In genomic region chr1:28926629-28927441, GRCh38 we compare ENCODE assay signal across 1 cellular context.
TF ChIP-seq lines count a peak whose summit lies in the region.

No MANE protein-coding gene starts in this region.

TF ChIP-seq in K562, 482 proteins besides CTCF, POLR2A, EP300 and RAD21 (continued from another document and continues in another):
- TF ChIP-seq, protein P1, sequence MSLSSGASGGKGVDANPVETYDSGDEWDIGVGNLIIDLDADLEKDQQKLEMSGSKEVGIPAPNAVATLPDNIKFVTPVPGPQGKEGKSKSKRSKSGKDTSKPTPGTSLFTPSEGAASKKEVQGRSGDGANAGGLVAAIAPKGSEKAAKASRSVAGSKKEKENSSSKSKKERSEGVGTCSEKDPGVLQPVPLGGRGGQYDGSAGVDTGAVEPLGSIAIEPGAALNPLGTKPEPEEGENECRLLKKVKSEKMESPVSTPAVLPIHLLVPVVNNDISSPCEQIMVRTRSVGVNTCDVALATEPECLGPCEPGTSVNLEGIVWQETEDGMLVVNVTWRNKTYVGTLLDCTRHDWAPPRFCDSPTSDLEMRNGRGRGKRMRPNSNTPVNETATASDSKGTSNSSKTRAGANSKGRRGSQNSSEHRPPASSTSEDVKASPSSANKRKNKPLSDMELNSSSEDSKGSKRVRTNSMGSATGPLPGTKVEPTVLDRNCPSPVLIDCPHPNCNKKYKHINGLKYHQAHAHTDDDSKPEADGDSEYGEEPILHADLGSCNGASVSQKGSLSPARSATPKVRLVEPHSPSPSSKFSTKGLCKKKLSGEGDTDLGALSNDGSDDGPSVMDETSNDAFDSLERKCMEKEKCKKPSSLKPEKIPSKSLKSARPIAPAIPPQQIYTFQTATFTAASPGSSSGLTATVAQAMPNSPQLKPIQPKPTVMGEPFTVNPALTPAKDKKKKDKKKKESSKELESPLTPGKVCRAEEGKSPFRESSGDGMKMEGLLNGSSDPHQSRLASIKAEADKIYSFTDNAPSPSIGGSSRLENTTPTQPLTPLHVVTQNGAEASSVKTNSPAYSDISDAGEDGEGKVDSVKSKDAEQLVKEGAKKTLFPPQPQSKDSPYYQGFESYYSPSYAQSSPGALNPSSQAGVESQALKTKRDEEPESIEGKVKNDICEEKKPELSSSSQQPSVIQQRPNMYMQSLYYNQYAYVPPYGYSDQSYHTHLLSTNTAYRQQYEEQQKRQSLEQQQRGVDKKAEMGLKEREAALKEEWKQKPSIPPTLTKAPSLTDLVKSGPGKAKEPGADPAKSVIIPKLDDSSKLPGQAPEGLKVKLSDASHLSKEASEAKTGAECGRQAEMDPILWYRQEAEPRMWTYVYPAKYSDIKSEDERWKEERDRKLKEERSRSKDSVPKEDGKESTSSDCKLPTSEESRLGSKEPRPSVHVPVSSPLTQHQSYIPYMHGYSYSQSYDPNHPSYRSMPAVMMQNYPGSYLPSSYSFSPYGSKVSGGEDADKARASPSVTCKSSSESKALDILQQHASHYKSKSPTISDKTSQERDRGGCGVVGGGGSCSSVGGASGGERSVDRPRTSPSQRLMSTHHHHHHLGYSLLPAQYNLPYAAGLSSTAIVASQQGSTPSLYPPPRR (CRISPR knock-in tag; IDR thresholded peaks at IDR 0.05; ENCODE audit: borderline replicate concordance), result no peak; the same call in 1 of the 2 replicates
- no peak for TF ChIP-seq ATF1 (CRISPR knock-in tag; IDR thresholded peaks at IDR 0.05)
- peak; percentile 59 for TF ChIP-seq ATF1 (tag; IDR thresholded peaks at IDR 0.05)
- TF ChIP-seq ZNF518B (CRISPR knock-in tag; IDR thresholded peaks at IDR 0.05), result no peak; the same call in 1 of the 2 replicates
- TF ChIP-seq ZNF24 (IDR thresholded peaks at IDR 0.05), result no peak; the same call in 1 of the 2 replicates
- no peak for TF ChIP-seq XRCC5 (IDR thresholded peaks at IDR 0.05; ENCODE audit: low read depth, low read length)
- TF ChIP-seq HDGF (IDR thresholded peaks at IDR 0.05), result no peak
- TF ChIP-seq TAF1 (IDR thresholded peaks at IDR 0.05; ENCODE audit: control insufficient read depth, extremely low read depth, insufficient read depth, low read length, severe bottlenecking), result no peak
- TF ChIP-seq CBX5 (IDR thresholded peaks at IDR 0.05; ENCODE audit: borderline replicate concordance, low read depth), result no peak
- TF ChIP-seq, protein P2, sequence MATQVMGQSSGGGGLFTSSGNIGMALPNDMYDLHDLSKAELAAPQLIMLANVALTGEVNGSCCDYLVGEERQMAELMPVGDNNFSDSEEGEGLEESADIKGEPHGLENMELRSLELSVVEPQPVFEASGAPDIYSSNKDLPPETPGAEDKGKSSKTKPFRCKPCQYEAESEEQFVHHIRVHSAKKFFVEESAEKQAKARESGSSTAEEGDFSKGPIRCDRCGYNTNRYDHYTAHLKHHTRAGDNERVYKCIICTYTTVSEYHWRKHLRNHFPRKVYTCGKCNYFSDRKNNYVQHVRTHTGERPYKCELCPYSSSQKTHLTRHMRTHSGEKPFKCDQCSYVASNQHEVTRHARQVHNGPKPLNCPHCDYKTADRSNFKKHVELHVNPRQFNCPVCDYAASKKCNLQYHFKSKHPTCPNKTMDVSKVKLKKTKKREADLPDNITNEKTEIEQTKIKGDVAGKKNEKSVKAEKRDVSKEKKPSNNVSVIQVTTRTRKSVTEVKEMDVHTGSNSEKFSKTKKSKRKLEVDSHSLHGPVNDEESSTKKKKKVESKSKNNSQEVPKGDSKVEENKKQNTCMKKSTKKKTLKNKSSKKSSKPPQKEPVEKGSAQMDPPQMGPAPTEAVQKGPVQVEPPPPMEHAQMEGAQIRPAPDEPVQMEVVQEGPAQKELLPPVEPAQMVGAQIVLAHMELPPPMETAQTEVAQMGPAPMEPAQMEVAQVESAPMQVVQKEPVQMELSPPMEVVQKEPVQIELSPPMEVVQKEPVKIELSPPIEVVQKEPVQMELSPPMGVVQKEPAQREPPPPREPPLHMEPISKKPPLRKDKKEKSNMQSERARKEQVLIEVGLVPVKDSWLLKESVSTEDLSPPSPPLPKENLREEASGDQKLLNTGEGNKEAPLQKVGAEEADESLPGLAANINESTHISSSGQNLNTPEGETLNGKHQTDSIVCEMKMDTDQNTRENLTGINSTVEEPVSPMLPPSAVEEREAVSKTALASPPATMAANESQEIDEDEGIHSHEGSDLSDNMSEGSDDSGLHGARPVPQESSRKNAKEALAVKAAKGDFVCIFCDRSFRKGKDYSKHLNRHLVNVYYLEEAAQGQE (CRISPR knock-in tag; IDR thresholded peaks at IDR 0.05; ENCODE audit: low read depth), result no peak
- peak in 1 of 3 experiments; percentile 79; a peak in 1 of 6 replicates for TF ChIP-seq ZBTB11 (CRISPR knock-in tag; IDR thresholded peaks at IDR 0.05)
- TF ChIP-seq, protein P3, sequence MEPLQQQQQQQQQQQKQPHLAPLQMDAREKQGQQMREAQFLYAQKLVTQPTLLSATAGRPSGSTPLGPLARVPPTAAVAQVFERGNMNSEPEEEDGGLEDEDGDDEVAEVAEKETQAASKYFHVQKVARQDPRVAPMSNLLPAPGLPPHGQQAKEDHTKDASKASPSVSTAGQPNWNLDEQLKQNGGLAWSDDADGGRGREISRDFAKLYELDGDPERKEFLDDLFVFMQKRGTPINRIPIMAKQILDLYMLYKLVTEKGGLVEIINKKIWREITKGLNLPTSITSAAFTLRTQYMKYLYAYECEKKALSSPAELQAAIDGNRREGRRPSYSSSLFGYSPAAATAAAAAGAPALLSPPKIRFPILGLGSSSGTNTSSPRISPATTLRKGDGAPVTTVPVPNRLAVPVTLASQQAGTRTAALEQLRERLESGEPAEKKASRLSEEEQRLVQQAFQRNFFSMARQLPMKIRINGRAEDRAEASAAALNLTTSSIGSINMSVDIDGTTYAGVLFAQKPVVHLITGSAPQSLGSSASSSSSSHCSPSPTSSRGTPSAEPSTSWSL (CRISPR knock-in tag; IDR thresholded peaks at IDR 0.05; ENCODE audit: borderline replicate concordance), result no peak
- TF ChIP-seq CHD4 (IDR thresholded peaks at IDR 0.05; ENCODE audit: insufficient read depth, insufficient replicate concordance, low read depth, low read length, poor library complexity, severe bottlenecking), result no peak
- TF ChIP-seq PHB (CRISPR knock-in tag; IDR thresholded peaks at IDR 0.05), result no peak
- TF ChIP-seq NCOA6 (IDR thresholded peaks at IDR 0.05), result 0 out of 2 replicates have a peak, but pooled peaks have one; percentile 58
- TF ChIP-seq NFIC (IDR thresholded peaks at IDR 0.05), result peak; percentile 87
- no peak for TF ChIP-seq SNIP1 (IDR thresholded peaks at IDR 0.05; ENCODE audit: low read depth)
- peak; percentile 31; the same call in 1 of the 2 replicates for TF ChIP-seq MAFK (IDR thresholded peaks at IDR 0.05; ENCODE audit: low read length)
- TF ChIP-seq, protein P4, sequence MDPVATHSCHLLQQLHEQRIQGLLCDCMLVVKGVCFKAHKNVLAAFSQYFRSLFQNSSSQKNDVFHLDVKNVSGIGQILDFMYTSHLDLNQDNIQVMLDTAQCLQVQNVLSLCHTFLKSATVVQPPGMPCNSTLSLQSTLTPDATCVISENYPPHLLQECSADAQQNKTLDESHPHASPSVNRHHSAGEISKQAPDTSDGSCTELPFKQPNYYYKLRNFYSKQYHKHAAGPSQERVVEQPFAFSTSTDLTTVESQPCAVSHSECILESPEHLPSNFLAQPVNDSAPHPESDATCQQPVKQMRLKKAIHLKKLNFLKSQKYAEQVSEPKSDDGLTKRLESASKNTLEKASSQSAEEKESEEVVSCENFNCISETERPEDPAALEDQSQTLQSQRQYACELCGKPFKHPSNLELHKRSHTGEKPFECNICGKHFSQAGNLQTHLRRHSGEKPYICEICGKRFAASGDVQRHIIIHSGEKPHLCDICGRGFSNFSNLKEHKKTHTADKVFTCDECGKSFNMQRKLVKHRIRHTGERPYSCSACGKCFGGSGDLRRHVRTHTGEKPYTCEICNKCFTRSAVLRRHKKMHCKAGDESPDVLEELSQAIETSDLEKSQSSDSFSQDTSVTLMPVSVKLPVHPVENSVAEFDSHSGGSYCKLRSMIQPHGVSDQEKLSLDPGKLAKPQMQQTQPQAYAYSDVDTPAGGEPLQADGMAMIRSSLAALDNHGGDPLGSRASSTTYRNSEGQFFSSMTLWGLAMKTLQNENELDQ (CRISPR knock-in tag; IDR thresholded peaks at IDR 0.05; ENCODE audit: borderline replicate concordance), result no peak
- TF ChIP-seq KLF10 (CRISPR knock-in tag; IDR thresholded peaks at IDR 0.05), result no peak
- TF ChIP-seq POU5F1 (IDR thresholded peaks at IDR 0.05; ENCODE audit: borderline replicate concordance, low read depth, low read length, partially characterized antibody), result no peak
- no peak for TF ChIP-seq HMG20A (CRISPR knock-in tag; conservative IDR thresholded peaks at IDR 0.05)
- TF ChIP-seq GATA2 (CRISPR knock-in tag; IDR thresholded peaks at IDR 0.05), result peak; percentile 88
- no peak for TF ChIP-seq GMEB1 (CRISPR knock-in tag; IDR thresholded peaks at IDR 0.05)
- peak; percentile 95 for TF ChIP-seq MTA2 (IDR thresholded peaks at IDR 0.05; ENCODE audit: low read depth)
- no peak for TF ChIP-seq ZNF384 (IDR thresholded peaks at IDR 0.05; ENCODE audit: low read depth, low read length)
- no peak for TF ChIP-seq RFX5 (IDR thresholded peaks at IDR 0.05; ENCODE audit: low read depth, low read length)
- TF ChIP-seq ZNF121 (CRISPR knock-in tag; conservative IDR thresholded peaks at IDR 0.05), result no peak
- no peak for TF ChIP-seq PATZ1 (CRISPR knock-in tag; IDR thresholded peaks at IDR 0.05; ENCODE audit: borderline replicate concordance)
- peak; percentile 81 for TF ChIP-seq JUND (IDR thresholded peaks at IDR 0.05; ENCODE audit: borderline replicate concordance, low read depth, low read length)
- peak; percentile 72; the same call in 1 of the 3 replicates for TF ChIP-seq JUND (tag; IDR thresholded peaks at IDR 0.05; ENCODE audit: borderline replicate concordance, low read depth, low read length)
- peak; percentile 71 to 88 for TF ChIP-seq TRIM24 (IDR thresholded peaks at IDR 0.05)
- peak; percentile 83; the same call in 1 of the 2 replicates for TF ChIP-seq BCOR (IDR thresholded peaks at IDR 0.05)
- no peak for TF ChIP-seq ZBTB7A (IDR thresholded peaks at IDR 0.05; ENCODE audit: borderline replicate concordance, control insufficient read depth, low read depth, low read length)
